In genomic region chr11:65434667-65435179, GRCh38 we compare ENCODE assay signal across 11 cellular contexts. TPM values are rescaled to one million over a fixed set of nuclear protein-coding genes. Genes with fewer than 3 reads are reported as not detected.
DNase-seq lines count a peak whose midpoint lies in the region; ATAC-seq and TF ChIP-seq lines count a peak whose summit lies in the region.
"Had no signal": no experiment of that assay in that cellular context is flagged by ENCODE, and none has a peak within 500 bp of the region (broad histone marks: within the 10 kb centered on the region; RNA-seq: fewer than 3 reads in every experiment).

No MANE protein-coding gene starts in this region.

- H3K4me1 ChIP-seq in RWPE2 (ENCODE audit: insufficient read depth, poor library complexity, severe bottlenecking) = peaks cover 14% of the 10 kb centered on the region

- no peak for TF ChIP-seq CTCF in RWPE2 (IDR thresholded peaks at IDR 0.05; ENCODE audit: poor library complexity, severe bottlenecking)

- peak overlapping the region; percentile 97 for H3K27ac ChIP-seq in RWPE2 (ENCODE audit: poor library complexity, severe bottlenecking)

- TF ChIP-seq POLR2A in GM19099 (IDR thresholded peaks at IDR 0.05; ENCODE audit: extremely low read depth, insufficient read length, low read depth) (peak; percentile 36), erythroblast (IDR thresholded peaks at IDR 0.05; ENCODE audit: low read length) (peak; percentile 0)

- H3K4me3 ChIP-seq in RWPE2 (ENCODE audit: severe bottlenecking) = no peak overlapping the region
- H3K4me3 ChIP-seq: lung had no signal

- no peaks in the 10 kb centered on the region for H3K9me3 ChIP-seq in RWPE2 (ENCODE audit: severe bottlenecking)
- H3K9me3 ChIP-seq: ascending aorta had no signal

- no peak for ATAC-seq in RWPE2 (ENCODE audit: low read depth)
- ATAC-seq in HG02763 (IDR thresholded peaks at IDR 0.05; ENCODE audit: unreplicated experiment) = no peak

- H3K27me3 ChIP-seq in RWPE2 (ENCODE audit: insufficient read depth, poor library complexity, severe bottlenecking) = no peaks in the 10 kb centered on the region
- H3K27me3 ChIP-seq: ascending aorta had no signal

- peaks cover 100% of the 10 kb centered on the region for H3K36me3 ChIP-seq in RWPE2 (ENCODE audit: low read depth)

- no peak for DNase-seq in RWPE2 (ENCODE audit: low spot score)
- no peak for DNase-seq in erythroblast (lab: John Stamatoyannopoulos, UW)
- DNase-seq in renal cortical epithelial cell (ENCODE audit: low read depth) = peak; percentile 22
- no peak for DNase-seq in RKO (ENCODE audit: low spot score)
- DNase-seq in NCI-H446 (lab: John Stamatoyannopoulos, UW) = no peak
- no peak for DNase-seq in mucosa of gallbladder (ENCODE audit: low spot score)
- DNase-seq: SW 1271 had no signal

RNA-seq across cellular contexts. Expression of gene NEAT1, which starts 12.1 kb away (rescaled TPM):
- total RNA-seq in renal cortical epithelial cell = 17.4 and 141 TPM in 2 replicates
- total RNA-seq in mucosa of gallbladder = 1,012 TPM

RNA-seq across cellular contexts. Expression of gene FRMD8, which starts 48.3 kb away (rescaled TPM):
- total RNA-seq in renal cortical epithelial cell (67.5 and 89.6 TPM in 2 replicates), mucosa of gallbladder (40.8 TPM)

RNA-seq across cellular contexts. Expression of gene SLC25A45, which starts 52.3 kb away (rescaled TPM):
- 0.52 and 0.65 TPM in 2 replicates for total RNA-seq in renal cortical epithelial cell
- 7.1 TPM for total RNA-seq in mucosa of gallbladder
